In the genomic region with DNA sequence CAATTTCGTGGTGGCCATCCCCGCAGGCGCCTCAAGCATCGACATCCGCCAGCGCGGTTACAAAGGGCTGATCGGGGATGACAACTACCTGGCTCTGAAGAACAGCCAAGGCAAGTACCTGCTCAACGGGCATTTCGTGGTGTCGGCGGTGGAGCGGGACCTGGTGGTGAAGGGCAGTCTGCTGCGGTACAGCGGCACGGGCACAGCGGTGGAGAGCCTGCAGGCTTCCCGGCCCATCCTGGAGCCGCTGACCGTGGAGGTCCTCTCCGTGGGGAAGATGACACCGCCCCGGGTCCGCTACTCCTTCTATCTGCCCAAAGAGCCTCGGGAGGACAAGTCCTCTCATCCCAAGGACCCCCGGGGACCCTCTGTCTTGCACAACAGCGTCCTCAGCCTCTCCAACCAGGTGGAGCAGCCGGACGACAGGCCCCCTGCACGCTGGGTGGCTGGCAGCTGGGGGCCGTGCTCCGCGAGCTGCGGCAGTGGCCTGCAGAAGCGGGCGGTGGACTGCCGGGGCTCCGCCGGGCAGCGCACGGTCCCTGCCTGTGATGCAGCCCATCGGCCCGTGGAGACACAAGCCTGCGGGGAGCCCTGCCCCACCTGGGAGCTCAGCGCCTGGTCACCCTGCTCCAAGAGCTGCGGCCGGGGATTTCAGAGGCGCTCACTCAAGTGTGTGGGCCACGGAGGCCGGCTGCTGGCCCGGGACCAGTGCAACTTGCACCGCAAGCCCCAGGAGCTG, we compare ENCODE assay signal across 36 cellular contexts. TPM values are rescaled to one million over a fixed set of nuclear protein-coding genes. Genes with fewer than 3 reads are reported as not detected.
"Had no signal": no experiment of that assay in that cellular context is flagged by ENCODE, and none has a peak within 500 bp of the region (broad histone marks: within the 10 kb centered on the region; RNA-seq: fewer than 3 reads in every experiment).

No MANE protein-coding gene starts in this region.

- DNase-seq: activated CD4-positive, alpha-beta T cell treated with anti-CD3 and anti-CD28 coated beads for 48 hours; activated CD4-positive, alpha-beta T cell treated with anti-CD3 and anti-CD28 coated beads, Interleukin-2, amount 50 U/mL, for 48 hours; activated CD8-positive, alpha-beta memory T cell treated with anti-CD3 and anti-CD28 coated beads, Interleukin-2, amount 50 U/mL, for 4 hours; activated gamma-delta T cell treated with Interleukin-2 at 50 U/mL for 16 hours; activated naive CD4-positive, alpha-beta T cell treated with anti-CD3 and anti-CD28 coated beads, Interleukin-2, amount 50 U/mL, for 16 hours; activated T-cell treated with anti-CD3 and anti-CD28 coated beads, Interleukin-2, amount 50 U/mL, for 4 hours; amniotic stem cell; brain microvascular endothelial cell; cortex of kidney; endodermal cell; esophagus squamous epithelium; foreskin melanocyte; kidney glomerular epithelial cell; left ventricle myocardium superior; mucosa of descending colon; pancreas; retina; stimulated activated CD4-positive, alpha-beta T cell treated with anti-CD3 and anti-CD28 coated beads, Interleukin-1b, Interleukin-23, amount 100 ng/mL, for 48 hours; stimulated activated CD4-positive, alpha-beta T cell treated with anti-CD3 and anti-CD28 coated beads, Interleukin-4, amount 100 ng/mL, for 4 hours; stimulated activated CD8-positive, alpha-beta memory T cell treated with anti-CD3 and anti-CD28 coated beads, Interleukin-4, amount 100 ng/mL, for 48 hours; stimulated activated naive CD8-positive, alpha-beta T cell treated with anti-CD3 and anti-CD28 coated beads, Interleukin-15, amount 100 ng/mL, for 72 hours; substantia nigra; SW 1271; T1000; WERI-Rb-1 had no signal

- H3K27me3 ChIP-seq: brain microvascular endothelial cell, esophagus squamous epithelium, neutrophil, pancreas had no signal

- H3K4me2 ChIP-seq: smooth muscle cell had no signal

- H3K36me3 Mint-ChIP-seq: natural killer cell treated with Interleukin-12 subunit alpha and Interleukin-12 subunit beta and Interleukin-15 and Interleukin-18, amount 100 ng/mL, for 72 hours; stimulated activated memory B cell treated with anti-CD40 and anti-IgM and Interleukin-4, amounts not matched to agents 10 μg/mL and 1 μg/mL and 100 μg/mL, for 72 hours; type B pancreatic cell had no signal

- H3K27me3 Mint-ChIP-seq: stimulated activated naive CD8-positive, alpha-beta T cell treated with anti-CD3 and anti-CD28 coated beads, Interleukin-15, amount 100 ng/mL, for 72 hours had no signal

- H3K9me3 Mint-ChIP-seq: activated T-cell treated with anti-CD3 and anti-CD28 coated beads, Interleukin-2, amount 50 U/mL, for 4 hours; activated T-helper 17 cell treated with anti-CD3 and anti-CD28 coated beads, Interleukin-2, amount 50 U/mL, for 72 hours; endodermal cell; natural killer cell treated with Interleukin-12 subunit alpha and Interleukin-12 subunit beta and Interleukin-15 and Interleukin-18, amount 100 ng/mL, for 72 hours; stimulated activated memory B cell treated with anti-CD40 and anti-IgM and Interleukin-4, amounts not matched to agents 10 μg/mL and 1 μg/mL and 100 μg/mL, for 72 hours; stimulated activated naive CD8-positive, alpha-beta T cell treated with anti-CD3 and anti-CD28 coated beads, Interleukin-15, amount 100 ng/mL, for 72 hours; T-helper 1 cell treated with Interleukin-12 subunit alpha and Interleukin-12 subunit beta and Interleukin-4 antibody, amounts not matched to agents 30 μg/mL and 1 μg/mL, for 36 hours; type B pancreatic cell had no signal

- H3K9me3 ChIP-seq: esophagus squamous epithelium, mucosa of descending colon, neutrophil, pancreas, prostate gland had no signal

- ATAC-seq: activated T-cell treated with anti-CD3 and anti-CD28 coated beads, Interleukin-2, amount 50 U/mL, for 4 hours; activated T-helper 17 cell treated with anti-CD3 and anti-CD28 coated beads, Interleukin-2, amount 50 U/mL, for 72 hours; left ventricle myocardium superior; mucosa of descending colon; natural killer cell treated with Interleukin-12 subunit alpha and Interleukin-12 subunit beta and Interleukin-15 and Interleukin-18, amount 100 ng/mL, for 72 hours; pancreas; stimulated activated memory B cell treated with anti-CD40 and anti-IgM and Interleukin-4, amounts not matched to agents 10 μg/mL and 1 μg/mL and 100 μg/mL, for 72 hours; stimulated activated naive CD8-positive, alpha-beta T cell treated with anti-CD3 and anti-CD28 coated beads, Interleukin-15, amount 100 ng/mL, for 72 hours had no signal

- H3K4me1 Mint-ChIP-seq: activated T-helper 17 cell treated with anti-CD3 and anti-CD28 coated beads, Interleukin-2, amount 50 U/mL, for 72 hours; endodermal cell; stimulated activated memory B cell treated with anti-CD40 and anti-IgM and Interleukin-4, amounts not matched to agents 10 μg/mL and 1 μg/mL and 100 μg/mL, for 72 hours; stimulated activated naive CD8-positive, alpha-beta T cell treated with anti-CD3 and anti-CD28 coated beads, Interleukin-15, amount 100 ng/mL, for 72 hours had no signal

- H3K36me3 ChIP-seq: brain microvascular endothelial cell, neutrophil, pancreas, prostate gland, WERI-Rb-1 had no signal

- FAIRE-seq: astrocyte, pancreas had no signal

- H3K27ac ChIP-seq: brain microvascular endothelial cell, esophagus squamous epithelium, neutrophil, pancreas, prostate gland, WERI-Rb-1 had no signal

- H3K4me1 ChIP-seq: pancreas, prostate gland had no signal

- H3K27ac Mint-ChIP-seq: activated T-helper 17 cell treated with anti-CD3 and anti-CD28 coated beads, Interleukin-2, amount 50 U/mL, for 72 hours; endodermal cell; natural killer cell treated with Interleukin-12 subunit alpha and Interleukin-12 subunit beta and Interleukin-15 and Interleukin-18, amount 100 ng/mL, for 72 hours; stimulated activated memory B cell treated with anti-CD40 and anti-IgM and Interleukin-4, amounts not matched to agents 10 μg/mL and 1 μg/mL and 100 μg/mL, for 72 hours; stimulated activated naive CD8-positive, alpha-beta T cell treated with anti-CD3 and anti-CD28 coated beads, Interleukin-15, amount 100 ng/mL, for 72 hours; T-helper 1 cell treated with Interleukin-12 subunit alpha and Interleukin-12 subunit beta and Interleukin-4 antibody, amounts not matched to agents 30 μg/mL and 1 μg/mL, for 36 hours; type B pancreatic cell had no signal

- H3K4me3 ChIP-seq: esophagus squamous epithelium, mucosa of descending colon, pancreas, prostate gland, smooth muscle cell had no signal

- H3K4me3 Mint-ChIP-seq: activated T-cell treated with anti-CD3 and anti-CD28 coated beads, Interleukin-2, amount 50 U/mL, for 4 hours; activated T-helper 17 cell treated with anti-CD3 and anti-CD28 coated beads, Interleukin-2, amount 50 U/mL, for 72 hours; endodermal cell; natural killer cell treated with Interleukin-12 subunit alpha and Interleukin-12 subunit beta and Interleukin-15 and Interleukin-18, amount 100 ng/mL, for 72 hours; stimulated activated memory B cell treated with anti-CD40 and anti-IgM and Interleukin-4, amounts not matched to agents 10 μg/mL and 1 μg/mL and 100 μg/mL, for 72 hours; stimulated activated naive CD8-positive, alpha-beta T cell treated with anti-CD3 and anti-CD28 coated beads, Interleukin-15, amount 100 ng/mL, for 72 hours; T-helper 1 cell treated with Interleukin-12 subunit alpha and Interleukin-12 subunit beta and Interleukin-4 antibody, amounts not matched to agents 30 μg/mL and 1 μg/mL, for 36 hours; type B pancreatic cell had no signal

RNA-seq across cellular contexts. Expression of a gene that starts 24.8 kb away (rescaled TPM):
- total RNA-seq: activated CD8-positive, alpha-beta memory T cell treated with anti-CD3 and anti-CD28 coated beads for 36 hours; activated T-cell treated with anti-CD3 and anti-CD28 coated beads, Interleukin-2, amount 50 U/mL, for 4 hours; activated T-helper 17 cell treated with anti-CD3 and anti-CD28 coated beads, Interleukin-2, amount 50 U/mL, for 72 hours; natural killer cell treated with Interleukin-12 subunit alpha and Interleukin-12 subunit beta and Interleukin-15 and Interleukin-18, amount 100 ng/mL, for 72 hours had no signal

RNA-seq across cellular contexts. Expression of a gene that starts 44.8 kb away (rescaled TPM):
- total RNA-seq: activated CD8-positive, alpha-beta memory T cell treated with anti-CD3 and anti-CD28 coated beads for 36 hours; activated T-helper 17 cell treated with anti-CD3 and anti-CD28 coated beads, Interleukin-2, amount 50 U/mL, for 72 hours; lung microvascular endothelial cell; natural killer cell treated with Interleukin-12 subunit alpha and Interleukin-12 subunit beta and Interleukin-15 and Interleukin-18, amount 100 ng/mL, for 72 hours; smooth muscle cell had no signal
- polyA plus RNA-seq: smooth muscle cell had no signal
